In genomic region chr10:4011136-4011812, GRCh38 we compare ENCODE assay signal across 25 cellular contexts.
"Had no signal": no experiment of that assay in that cellular context is flagged by ENCODE, and none has a peak within 500 bp of the region (broad histone marks: within the 10 kb centered on the region; RNA-seq: fewer than 3 reads in every experiment).

No MANE protein-coding gene starts in this region.

- H3K9me3 ChIP-seq: adrenal gland, ascending aorta, testis had no signal

- H3K4me2 ChIP-seq: hepatocyte had no signal

- H3K9me3 Mint-ChIP-seq: memory B cell; nephron; stimulated activated memory B cell treated with anti-CD40 and anti-IgM and Interleukin-4, amounts not matched to agents 10 μg/mL and 1 μg/mL and 100 μg/mL, for 72 hours; T-cell; type B pancreatic cell had no signal

- H3K27me3 ChIP-seq: adrenal gland, ascending aorta, brain microvascular endothelial cell, foreskin keratinocyte, hepatocyte, testis had no signal

- H3K4me3 ChIP-seq: adrenal gland, ascending aorta, hepatocyte, testis had no signal

- H3K27me3 Mint-ChIP-seq: activated naive CD8-positive, alpha-beta T cell; memory B cell; stimulated activated memory B cell treated with anti-CD40 and anti-IgM and Interleukin-4, amounts not matched to agents 10 μg/mL and 1 μg/mL and 100 μg/mL, for 72 hours; T-cell; type B pancreatic cell had no signal

- H3K4me1 ChIP-seq: adrenal gland, ascending aorta, foreskin keratinocyte, testis had no signal

- H3K27ac Mint-ChIP-seq: activated naive CD8-positive, alpha-beta T cell; memory B cell; nephron; stimulated activated memory B cell treated with anti-CD40 and anti-IgM and Interleukin-4, amounts not matched to agents 10 μg/mL and 1 μg/mL and 100 μg/mL, for 72 hours; T-cell; type B pancreatic cell had no signal

- H3K4me3 Mint-ChIP-seq: activated naive CD8-positive, alpha-beta T cell; memory B cell; nephron; stimulated activated memory B cell treated with anti-CD40 and anti-IgM and Interleukin-4, amounts not matched to agents 10 μg/mL and 1 μg/mL and 100 μg/mL, for 72 hours; T-cell; type B pancreatic cell had no signal

- H3K27ac ChIP-seq: adrenal gland, ascending aorta, brain microvascular endothelial cell, foreskin keratinocyte, hepatocyte, testis had no signal

- DNase-seq: activated gamma-delta T cell treated with Interleukin-2 at 50 U/mL for 16 hours; activated T-cell treated with anti-CD3 and anti-CD28 coated beads, Interleukin-2, amount 50 U/mL, for 1 hour; adrenal gland; brain microvascular endothelial cell; caudate nucleus; dermis blood vessel endothelial cell; effector CD8-positive, alpha-beta T cell; foreskin keratinocyte; glutamatergic neuron; left colon; posterior cingulate gyrus; small intestine; stimulated activated CD4-positive, alpha-beta T cell treated with anti-CD3 and anti-CD28 coated beads, Interleukin-15, amount 100 ng/mL, for 24 hours; T-cell; testis had no signal

- FAIRE-seq: keratinocyte, small intestine, TTC549 had no signal

- H3K36me3 ChIP-seq: adrenal gland, ascending aorta, brain microvascular endothelial cell had no signal

- H2AFZ ChIP-seq: hepatocyte had no signal

- ATAC-seq: foreskin keratinocyte; left colon; sciatic nerve; stimulated activated memory B cell treated with anti-CD40 and anti-IgM and Interleukin-4, amounts not matched to agents 10 μg/mL and 1 μg/mL and 100 μg/mL, for 72 hours; T-cell had no signal

- H3K79me2 ChIP-seq: hepatocyte had no signal

- H3K36me3 Mint-ChIP-seq: activated naive CD8-positive, alpha-beta T cell; memory B cell; stimulated activated memory B cell treated with anti-CD40 and anti-IgM and Interleukin-4, amounts not matched to agents 10 μg/mL and 1 μg/mL and 100 μg/mL, for 72 hours; T-cell; type B pancreatic cell had no signal
